ENCODE assay signal across 19 cellular contexts in the genomic region with DNA sequence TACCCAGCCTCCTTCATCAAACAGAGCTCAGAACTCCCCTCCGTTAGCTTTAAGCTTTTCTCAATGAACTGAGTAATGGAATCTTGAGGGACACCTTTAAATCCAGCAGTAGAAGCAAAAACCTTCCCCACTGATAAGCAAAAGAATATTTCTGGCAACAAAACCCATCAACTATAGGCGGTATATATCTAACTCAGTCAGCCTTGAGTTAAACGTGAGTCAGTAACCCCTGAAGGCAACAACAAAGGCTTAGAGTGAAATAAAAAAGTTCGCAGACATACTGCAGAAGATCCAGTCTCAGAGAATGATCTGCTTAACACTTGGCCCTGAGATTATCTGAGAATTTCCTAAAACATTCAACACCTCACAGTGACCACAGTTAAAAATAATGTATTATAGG.
DNase-seq lines count a peak whose midpoint lies in the region; ATAC-seq, FAIRE-seq and TF ChIP-seq lines count a peak whose summit lies in the region.
"Had no signal": no experiment of that assay in that cellular context is flagged by ENCODE, and none has a peak within 500 bp of the region (broad histone marks: within the 10 kb centered on the region; RNA-seq: fewer than 3 reads in every experiment).

No MANE protein-coding gene starts in this region.

- no peak overlapping the region for H4K12ac ChIP-seq in trophoblast cell (ENCODE audit: low read depth, low read length)

- H3K9me3 ChIP-seq in OCI-LY7 (ENCODE audit: low read length) (peaks cover 18% of the 10 kb centered on the region; the same call in 1 of the 2 replicates), psoas muscle (peaks cover 7% of the 10 kb centered on the region), trophoblast cell (ENCODE audit: insufficient read depth, low read depth, low read length) (no peaks in the 10 kb centered on the region), pancreas (no peaks in the 10 kb centered on the region)

- H2AK5ac ChIP-seq in trophoblast cell (ENCODE audit: low read length): no peak overlapping the region

- peak; percentile 4 for DNase-seq in Daoy (ENCODE audit: low read depth)
- no peak for DNase-seq in OCI-LY7 (ENCODE audit: low spot score)
- DNase-seq in epithelial cell of esophagus (ENCODE audit: low read depth): peak; percentile 40
- DNase-seq in psoas muscle: no peak
- no peak for DNase-seq in trophoblast cell
- DNase-seq in GM20000 (ENCODE audit: low spot score): no peak
- DNase-seq in KG1 (lab: John Stamatoyannopoulos, UW): no peak
- DNase-seq in pancreas: no peak
- DNase-seq: ACHN; Calu3; CD4-positive, CD25-positive, alpha-beta regulatory T cell; DMS 273 treated with DMSO at 0.1 percent for 48 hours; EL; GOT3; H9 had no signal

- intact Hi-C loops in OCI-LY7 (cut with micrococcal nuclease; ENCODE audit: unreplicated experiment): no loop called here
- intact Hi-C loops in psoas muscle (cut with DNase I): no loop called here
- intact Hi-C loops in pancreas (cut with DNase I): no loop called here

- no peak overlapping the region for H3K27ac ChIP-seq in OCI-LY7 (ENCODE audit: low read depth, low read length, poor library complexity, severe bottlenecking)
- peak overlapping the region; percentile 60 for H3K27ac ChIP-seq in psoas muscle
- no peak overlapping the region for H3K27ac ChIP-seq in trophoblast cell (ENCODE audit: low read depth, low read length)
- H3K27ac ChIP-seq in pancreas: no peak overlapping the region
- H3K27ac ChIP-seq: BLaER1 treated with 17β-estradiol and CSF1 and Interleukin-3, amounts not matched to agents 10 nM and 100 nM; HL-60 had no signal

- ATAC-seq in psoas muscle: peak in 1 of 4 donors; percentile 40
- no peak for ATAC-seq in pancreas

- H3K9ac ChIP-seq in trophoblast cell (ENCODE audit: low read length): no peak overlapping the region
- H3K9ac ChIP-seq: BLaER1 treated with 17β-estradiol and CSF1 and Interleukin-3, amounts not matched to agents 10 nM and 100 nM had no signal

- CTCF ChIA-PET in OCI-LY7 (lab: Charles Lee; ENCODE audit: unreplicated experiment): no interaction called here

- H2AFZ ChIP-seq in OCI-LY7 (ENCODE audit: low read length) (peak overlapping the region; percentile 67; the same call in 1 of the 2 replicates), trophoblast cell (ENCODE audit: insufficient read depth, low read length, poor library complexity) (no peak overlapping the region)

- H3K14ac ChIP-seq in trophoblast cell (ENCODE audit: low read length): no peak overlapping the region

- TF ChIP-seq CTCF in OCI-LY7 (conservative IDR thresholded peaks at IDR 0.05; ENCODE audit: low read length) (no peak), epithelial cell of esophagus (IDR thresholded peaks at IDR 0.05; ENCODE audit: insufficient read depth, low read depth, low read length, missing control alignments) (no peak), psoas muscle (IDR thresholded peaks at IDR 0.05) (no peak), GM20000 (IDR thresholded peaks at IDR 0.05; ENCODE audit: extremely low read depth, missing control alignments) (no peak), pancreas (IDR thresholded peaks at IDR 0.05) (no peak)

- H4K8ac ChIP-seq in trophoblast cell (ENCODE audit: low read depth, low read length): no peak overlapping the region

- H3K18ac ChIP-seq in trophoblast cell (ENCODE audit: low read length): no peak overlapping the region

- no peak overlapping the region for H3K4ac ChIP-seq in trophoblast cell (ENCODE audit: low read depth, low read length)

- WGBS in psoas muscle, 3 donors: 38 to 46% (median 40%) methylated on average over 4 of the region's 4 CpGs
- WGBS in trophoblast cell (ENCODE audit: extremely low coverage, insufficient coverage, insufficient read length): no CpG with 5 or more reads among the region's 4 CpGs
- WGBS in pancreas, 2 donors: 46 to 48% methylated on average over 4 of the region's 4 CpGs

- no peak overlapping the region for H4K91ac ChIP-seq in trophoblast cell (ENCODE audit: low read depth, low read length)

- no peaks in the 10 kb centered on the region for H3K79me1 ChIP-seq in trophoblast cell (ENCODE audit: low read length)

- no peak for FAIRE-seq in pancreas (lab: Jason Lieb, UNC)
- FAIRE-seq: G401.6, GM12891 had no signal

- H3K27me3 ChIP-seq in psoas muscle (ENCODE audit: insufficient read depth in 3 of 3, low read length in 2 of 3) (no peaks in the 10 kb centered on the region), trophoblast cell (ENCODE audit: insufficient read depth, low read length) (no peaks in the 10 kb centered on the region), pancreas (no peaks in the 10 kb centered on the region)

- H4K20me1 ChIP-seq in OCI-LY7 (ENCODE audit: insufficient read depth, low read length): no peaks in the 10 kb centered on the region
- H4K20me1 ChIP-seq: BLaER1 treated with 17β-estradiol and CSF1 and Interleukin-3, amounts not matched to agents 10 nM and 100 nM had no signal

- H3K4me1 ChIP-seq in OCI-LY7 (ENCODE audit: insufficient read depth, low read length, poor library complexity, severe bottlenecking) (peaks cover 62% of the 10 kb centered on the region), psoas muscle (no peaks in the 10 kb centered on the region), trophoblast cell (ENCODE audit: control insufficient read depth in 1 of 2, insufficient read depth in 2 of 2, low read length in 2 of 2) (no peaks in the 10 kb centered on the region), pancreas (no peaks in the 10 kb centered on the region)

- no peak overlapping the region for H3K4me3 ChIP-seq in OCI-LY7 (ENCODE audit: low read depth, low read length, poor library complexity, severe bottlenecking)
- no peak overlapping the region for H3K4me3 ChIP-seq in epithelial cell of esophagus (ENCODE audit: low read length)
- H3K4me3 ChIP-seq in psoas muscle: peak overlapping the region; percentile 0
- no peak overlapping the region for H3K4me3 ChIP-seq in trophoblast cell (ENCODE audit: low read depth, low read length)
- no peak overlapping the region for H3K4me3 ChIP-seq in pancreas
- H3K4me3 ChIP-seq: BLaER1 treated with 17β-estradiol and CSF1 and Interleukin-3, amounts not matched to agents 10 nM and 100 nM had no signal

- H3K4me2 ChIP-seq in OCI-LY7 (ENCODE audit: low read length): peak overlapping the region; percentile 4; the same call in 1 of the 2 replicates
- H3K4me2 ChIP-seq in trophoblast cell (ENCODE audit: low read length): no peak overlapping the region
- H3K4me2 ChIP-seq: BLaER1 treated with 17β-estradiol and CSF1 and Interleukin-3, amounts not matched to agents 10 nM and 100 nM had no signal

- no peak overlapping the region for H2BK5ac ChIP-seq in trophoblast cell (ENCODE audit: low read depth, low read length, poor library complexity)

- no peak overlapping the region for H2BK120ac ChIP-seq in trophoblast cell (ENCODE audit: insufficient read depth, low read length, poor library complexity)

- H2BK12ac ChIP-seq in trophoblast cell (ENCODE audit: low read length): no peak overlapping the region

- no TSS peak for BruUV-seq in OCI-LY7 (replicated peaks; lab: Mats Ljungman, UMichigan)

- no peak overlapping the region for H3K23ac ChIP-seq in trophoblast cell (ENCODE audit: low read length)

- H3K36me3 ChIP-seq in OCI-LY7 (ENCODE audit: insufficient read depth, low read length): peaks cover 25% of the 10 kb centered on the region
- H3K36me3 ChIP-seq in psoas muscle (ENCODE audit: insufficient read depth in 1 of 2, low read depth in 1 of 2): no peaks in the 10 kb centered on the region
- peaks cover 0 to 1% of the 10 kb centered on the region in 2 experiments for H3K36me3 ChIP-seq in trophoblast cell (ENCODE audit: control insufficient read depth in 1 of 2, insufficient read depth in 2 of 2, low read length in 2 of 2)
- H3K36me3 ChIP-seq in pancreas: no peaks in the 10 kb centered on the region
- H3K36me3 ChIP-seq: BLaER1 treated with 17β-estradiol and CSF1 and Interleukin-3, amounts not matched to agents 10 nM and 100 nM had no signal

- H3K79me2 ChIP-seq in OCI-LY7 (ENCODE audit: insufficient read depth, low read depth, low read length) (no peaks in the 10 kb centered on the region), trophoblast cell (ENCODE audit: control insufficient read depth, insufficient read depth, low read length, poor library complexity) (no peaks in the 10 kb centered on the region)

- POLR2A ChIA-PET in OCI-LY7 (lab: Charles Lee): interaction anchor here (0.5 kb wide), 1 partner anchor 31 kb away, joined by 4 read pairs; no protein-coding TSS in a partner anchor

- H3K9me2 ChIP-seq in OCI-LY7 (ENCODE audit: insufficient read depth, low read length): no peaks in the 10 kb centered on the region

Comparison
In these comparisons a context has a peak if more than half of its experiments do, and no peak if none do; other contexts are left out.
1. DNase-seq: peak in Daoy (single experiment) and epithelial cell of esophagus (single experiment); none in OCI-LY7 (single experiment), psoas muscle (0 of 2), trophoblast cell (0 of 2), GM20000 (single experiment), KG1 (single experiment) and pancreas (0 of 6).